8 cellular contexts compared by ENCODE assay signal in genomic region chr2:128027801-128028667, GRCh38. TPM values are rescaled to one million over a fixed set of nuclear protein-coding genes. Genes with fewer than 3 reads are reported as not detected.
DNase-seq lines count a peak whose midpoint lies in the region; TF ChIP-seq lines count a peak whose summit lies in the region.

Gene SAP130 (minus strand): TSS chr2:128028059. CDS start chr2:128026292, 1,767 bp downstream.

- peak within 1 kb of the TSS; percentile 85 for H3K27ac Mint-ChIP-seq in HFFc6

- H3K4me1 ChIP-seq in neuron (ENCODE audit: insufficient read depth, low read length), result peaks cover 20% of the 10 kb centered on the region

- in situ Hi-C loops in SK-MEL-5 (cut with HindIII; ENCODE audit: low pct_unique_long_range_greater_than_20kb, low sequenced_read_pairs), result no loop called here

- peak within 1 kb of the TSS; percentile 96 for H3K4me3 ChIP-seq in GM06990 (replicated peaks; ENCODE audit: low read depth, low read length)
- peak within 1 kb of the TSS; percentile 63 for H3K4me3 ChIP-seq in neuron (ENCODE audit: low read length)

- H3K27me3 Mint-ChIP-seq in HFFc6 (ENCODE audit: insufficient read depth), result peaks cover 3% of the 10 kb centered on the region

- peak within 1 kb of the TSS; percentile 94 for H3K4me3 Mint-ChIP-seq in HFFc6

- TF ChIP-seq CTCF in GM06990 (IDR thresholded peaks at IDR 0.05; ENCODE audit: insufficient read depth, low read length, poor library complexity, severe bottlenecking) (no peak), HFFc6 (IDR thresholded peaks at IDR 0.05) (0 out of 2 replicates have a peak, but pooled peaks have one; percentile 7)

- no peaks in the 10 kb centered on the region for H3K36me3 ChIP-seq in GM06990 (ENCODE audit: control insufficient read depth, insufficient read depth, low read length)
- H3K36me3 ChIP-seq in neuron (ENCODE audit: insufficient read depth, low read length), result peaks cover 10% of the 10 kb centered on the region

- DNase-seq in GM06990 (ENCODE audit: extremely low read depth, insufficient read length) (peak; percentile 98), HFFc6 (peak; percentile 93), NAMALWA (ENCODE audit: low spot score) (peak; percentile 97), SK-MEL-5 (ENCODE audit: low read depth, low spot score) (peak; percentile 92), foreskin melanocyte (peak; percentile 88), stromal cell of bone marrow (ENCODE audit: low read depth) (peak; percentile 91)
- DNase-seq in activated naive CD4-positive, alpha-beta T cell (lab: John Stamatoyannopoulos, UW), result peak; percentile 89 to 98 (median 94)

- peak within 1 kb of the TSS; percentile 85 for H2AFZ ChIP-seq in neuron (ENCODE audit: low read depth, low read length)

- peaks cover 25% of the 10 kb centered on the region for H3K4me1 Mint-ChIP-seq in HFFc6 (ENCODE audit: low read depth)

- H3K9me3 Mint-ChIP-seq in HFFc6, result peaks cover 19% of the 10 kb centered on the region

- H3K27me3 ChIP-seq in GM06990 (replicated peaks; ENCODE audit: control insufficient read depth, insufficient read depth, low read length) (no peaks in the 10 kb centered on the region), neuron (ENCODE audit: insufficient read depth, low read length) (peaks cover 4% of the 10 kb centered on the region)

- peaks cover 4% of the 10 kb centered on the region for H3K9me3 ChIP-seq in neuron (ENCODE audit: low read length)

- H3K36me3 Mint-ChIP-seq in HFFc6 (ENCODE audit: low read depth), result peaks cover 5% of the 10 kb centered on the region

RNA-seq across cellular contexts. Expression of gene SAP130, which starts in this region (rescaled TPM):
- 10 to 100 TPM; 20.3 to 25.3 (median 22.4) TPM for total RNA-seq in HFFc6 (2021; fragmentation: NEBNext Ultra II Directional; extraction: Animal tissue kit (Norgen Biotek cat#: 25700))
- total RNA-seq in SK-MEL-5 (2014; rRNA removed; shearing (Covaris generic)), result 4.1 and 4.3 TPM in 2 replicates
- 12.6 and 15.7 TPM in 2 replicates for polyA plus RNA-seq in SK-MEL-5 (2015; cell fraction: cytosol; rRNA removed)
- 7.4 and 10.2 TPM in 2 replicates for polyA plus RNA-seq in SK-MEL-5 (2015; cell fraction: nucleus; rRNA removed)

Comparison
In these comparisons a context has a peak if more than half of its experiments do, and no peak if none do; other contexts are left out.
1. Peak in every context shown above with its lines: DNase-seq and H3K4me3 ChIP-seq.